19 cellular contexts compared by ENCODE assay signal in the genomic region with DNA sequence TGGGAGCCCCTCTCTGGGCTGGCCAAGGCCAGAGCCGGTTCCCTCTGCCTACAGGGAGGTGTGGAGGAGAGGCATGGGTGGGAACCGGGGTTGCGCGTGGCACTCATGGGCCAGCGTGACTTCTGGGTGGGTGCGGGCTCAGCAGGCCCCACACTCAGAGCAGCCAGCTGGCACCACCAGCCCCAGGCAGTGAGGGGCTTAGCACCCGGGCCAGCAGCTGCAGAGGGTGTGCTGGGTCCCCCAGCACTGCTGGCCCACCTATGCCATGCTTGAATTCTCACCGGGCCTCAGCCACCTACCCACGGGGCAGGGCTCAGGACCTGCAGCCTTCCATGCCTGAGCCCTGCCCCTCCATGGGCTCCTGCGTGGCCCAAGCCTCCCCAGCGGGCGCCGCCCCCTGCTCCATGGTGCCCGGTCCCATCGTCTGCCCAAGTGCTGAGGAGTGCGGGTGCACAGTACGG.
"Had no signal": no experiment of that assay in that cellular context is flagged by ENCODE, and none has a peak within 500 bp of the region (broad histone marks: within the 10 kb centered on the region; RNA-seq: fewer than 3 reads in every experiment).

No MANE protein-coding gene starts in this region.

- DNase-seq: KBM-7, MV-4-11, NCI-H1048, NCI-H1105, NCI-H1417, NCI-H1436 treated with DMSO at 0.1 percent for 48 hours, NCI-H1694, NCI-H1930, NCI-H2081, NCI-H2107, NCI-H2227 treated with DMSO at 0.1 percent for 48 hours, NCI-H524, NCI-H526 treated with DMSO at 0.1 percent for 48 hours, NCI-H748 treated with DMSO at 0.1 percent for 48 hours, Right ventricle myocardium superior, RPMI8226, SIG-M5 had no signal

- H3K27ac ChIP-seq: SJSA1, SK-N-MC had no signal

- H3K27me3 ChIP-seq: SJSA1 had no signal

- H3K4me1 ChIP-seq: SJSA1 had no signal

- H3K9me3 ChIP-seq: SJSA1 had no signal

- H3K4me3 ChIP-seq: SJSA1, SK-N-MC had no signal

- H3K36me3 ChIP-seq: SJSA1 had no signal
